Comparison of ENCODE assay signal across 8 cellular contexts in the genomic region with DNA sequence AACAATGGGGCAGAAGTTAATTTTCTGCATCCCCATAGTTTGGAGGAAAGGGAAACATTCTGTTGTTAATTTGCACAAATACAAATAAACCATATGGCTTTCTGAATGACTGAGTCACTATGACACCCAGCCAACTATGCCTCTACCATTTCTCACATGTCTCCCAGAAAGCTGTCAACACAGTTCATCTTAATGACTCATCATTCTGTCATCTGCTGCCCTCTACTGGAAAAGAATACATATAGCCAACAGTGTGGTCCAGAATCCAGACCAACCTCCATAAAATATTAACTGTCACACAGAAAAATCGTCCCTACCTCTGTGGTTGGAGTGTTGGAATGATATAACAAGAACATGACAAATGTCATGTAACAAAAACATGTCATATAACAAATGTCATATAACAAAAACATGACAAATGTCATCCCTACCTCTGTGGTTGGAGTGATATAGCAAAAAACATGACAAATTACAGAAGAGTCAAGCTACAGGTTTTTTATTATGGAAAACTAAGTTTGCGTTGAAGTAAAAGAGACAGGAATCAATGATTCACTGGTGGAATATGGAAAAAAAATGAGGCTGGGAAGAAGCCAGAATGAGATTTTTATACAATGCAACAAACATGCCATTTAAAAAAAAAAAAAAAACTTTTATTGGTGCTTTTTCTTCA. TPM values are rescaled to one million over a fixed set of nuclear protein-coding genes. Genes with fewer than 3 reads are reported as not detected.
DNase-seq lines count a peak whose midpoint lies in the region; ATAC-seq and TF ChIP-seq lines count a peak whose summit lies in the region.

No MANE protein-coding gene starts in this region.

- peak; percentile 97 for ATAC-seq in left lobe of liver

- POLR2A ChIA-PET in HEK293T (lab: Yijun Ruan, JAX), result interaction anchor here (0.6 kb wide), 1 partner anchor 58 kb away, joined by 3 read pairs; no protein-coding TSS in a partner anchor

- peak; percentile 66 for TF ChIP-seq CTCF in AG09319 (IDR thresholded peaks at IDR 0.05; ENCODE audit: low read depth, low read length)
- peak; percentile 74 for TF ChIP-seq CTCF in GM12873 (IDR thresholded peaks at IDR 0.05; ENCODE audit: insufficient read depth, low read depth, low read length, missing control alignments)
- peak; percentile 87 for TF ChIP-seq CTCF in LNCAP (IDR thresholded peaks at IDR 0.05)
- peak; percentile 58 to 76 (median 70) for TF ChIP-seq CTCF in transverse colon (IDR thresholded peaks at IDR 0.05)

- peak; percentile 89 for DNase-seq in AG09319 (ENCODE audit: extremely low read depth, low read depth)
- DNase-seq in HEK293T (ENCODE audit: extremely low spot score), result peak; percentile 63
- DNase-seq in OCI-M1 (lab: John Stamatoyannopoulos, UW), result peak; percentile 82
- peak; percentile 31 for DNase-seq in central memory CD4-positive, alpha-beta T cell
- DNase-seq in left lobe of liver (ENCODE audit: low spot score), result no peak
- DNase-seq in transverse colon, result no peak

- TF ChIP-seq POLR2A in transverse colon (IDR thresholded peaks at IDR 0.05), result no peak

- in situ Hi-C loops in transverse colon (cut with MboI; ENCODE audit: low pct_ligation_motif_present in 1 of 4, low pct_unique_long_range_greater_than_20kb in 1 of 4, low sequenced_read_pairs in 3 of 4), result loop anchor here in 3 of 4 donors (10.0 to 25.0 kb wide), 2 partner anchors 219 to 556 kb away; no protein-coding TSS in a partner anchor

- H3K9me3 ChIP-seq in transverse colon, result no peaks in the 10 kb centered on the region

- H3K4me3 ChIP-seq in transverse colon, result no peak overlapping the region

- 13 to 32% methylated on average over 2 of the region's 2 CpGs for WGBS in transverse colon (ENCODE audit: low coverage in 1 of 2), 2 donors

- peaks cover 3 to 13% (median 6%) of the 10 kb centered on the region in 4 donors for H3K4me1 ChIP-seq in transverse colon

- H3K27ac ChIP-seq in transverse colon, result no peak overlapping the region

- intact Hi-C loops in transverse colon (cut with DNase I; ENCODE audit: low total_unique reads), result loop anchor here (10.0 kb wide), 1 partner anchor 569 kb away; no protein-coding TSS in a partner anchor

- CTCF ChIA-PET in HEK293T (lab: Yijun Ruan, JAX), result interaction anchor here (0.6 to 1.2 kb wide), 5 partner anchors 17 to 1303 kb away, joined by 3 to 7 read pairs (median 4); no protein-coding TSS in a partner anchor

- no peaks in the 10 kb centered on the region for H3K36me3 ChIP-seq in transverse colon

- TF ChIP-seq EP300 in transverse colon (IDR thresholded peaks at IDR 0.05; ENCODE audit: low read depth), result no peak

- H3K27me3 ChIP-seq in transverse colon, result no peaks in the 10 kb centered on the region

TF ChIP-seq in HEK293T, 16 proteins besides CTCF, POLR2A, EP300 and RAD21:
- TF ChIP-seq, protein P1, sequence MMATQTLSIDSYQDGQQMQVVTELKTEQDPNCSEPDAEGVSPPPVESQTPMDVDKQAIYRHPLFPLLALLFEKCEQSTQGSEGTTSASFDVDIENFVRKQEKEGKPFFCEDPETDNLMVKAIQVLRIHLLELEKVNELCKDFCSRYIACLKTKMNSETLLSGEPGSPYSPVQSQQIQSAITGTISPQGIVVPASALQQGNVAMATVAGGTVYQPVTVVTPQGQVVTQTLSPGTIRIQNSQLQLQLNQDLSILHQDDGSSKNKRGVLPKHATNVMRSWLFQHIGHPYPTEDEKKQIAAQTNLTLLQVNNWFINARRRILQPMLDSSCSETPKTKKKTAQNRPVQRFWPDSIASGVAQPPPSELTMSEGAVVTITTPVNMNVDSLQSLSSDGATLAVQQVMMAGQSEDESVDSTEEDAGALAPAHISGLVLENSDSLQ (IDR thresholded peaks at IDR 0.05), result peak; percentile 85
- no peak for TF ChIP-seq ZNF384 (IDR thresholded peaks at IDR 0.05)

RNA-seq across cellular contexts. Expression of gene GYG1, which starts 47.7 kb away (rescaled TPM):
- total RNA-seq in left lobe of liver, result 6.6 TPM
- 10 to 100 TPM; 19.8 to 89.8 (median 35.3) TPM for total RNA-seq in transverse colon

Comparison
In these comparisons a context has a peak if more than half of its experiments do, and no peak if none do; other contexts are left out.
1. DNase-seq: peak in AG09319 (single experiment), HEK293T (single experiment), OCI-M1 (single experiment) and central memory CD4-positive, alpha-beta T cell (single experiment); none in left lobe of liver (single experiment) and transverse colon (single experiment).
2. Peak in every context shown above with its lines, with median percentiles within 50 percentile points of each other: CTCF ChIP-seq.